In the genomic region with DNA sequence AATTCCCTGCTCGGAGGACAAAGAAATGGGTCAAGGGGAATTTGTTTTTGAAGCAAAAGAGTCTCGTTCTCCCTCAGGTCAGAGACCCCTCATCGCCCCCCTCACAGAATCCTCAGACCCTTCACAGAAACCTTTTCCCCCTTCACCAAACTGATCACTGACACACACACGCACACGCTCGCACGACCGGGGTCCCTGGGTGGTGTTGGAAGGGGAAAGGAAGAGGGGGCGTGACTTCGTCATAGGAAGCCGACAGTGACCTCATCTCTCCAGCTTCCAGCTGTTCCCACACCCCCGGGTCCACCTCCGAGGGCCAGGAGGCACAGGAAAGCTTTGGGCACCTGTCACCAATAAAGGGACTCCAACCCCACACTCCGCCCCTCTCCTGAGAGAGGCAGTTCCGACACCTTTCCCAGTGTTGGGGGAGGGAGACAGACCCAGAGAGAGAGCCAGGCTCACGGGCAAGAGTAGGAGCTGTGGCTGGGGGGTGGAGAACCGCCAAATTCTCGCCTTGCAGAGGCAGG, we compare ENCODE assay signal across 9 cellular contexts. TPM values are rescaled to one million over a fixed set of nuclear protein-coding genes. Genes with fewer than 3 reads are reported as not detected.
A peak's percentile ranks its signal among the peaks of the same experiment; 100 is the strongest.
DNase-seq lines count a peak whose midpoint lies in the region; ATAC-seq and TF ChIP-seq lines count a peak whose summit lies in the region.
"Had no signal": no experiment of that assay in that cellular context is flagged by ENCODE, and none has a peak within 500 bp of the region (broad histone marks: within the 10 kb centered on the region; RNA-seq: fewer than 3 reads in every experiment).

No MANE protein-coding gene starts in this region.

- POLR2A ChIA-PET in CD8-positive, alpha-beta memory T cell (lab: Charles Lee) = interaction anchor here (0.7 kb wide), 1 partner anchor 45 kb away, joined by 9 read pairs; no protein-coding TSS in a partner anchor

- H3K4me3 Mint-ChIP-seq in CD8-positive, alpha-beta memory T cell = peak overlapping the region; percentile 36 to 70 (median 66)
- peak overlapping the region; percentile 19 for H3K4me3 Mint-ChIP-seq in memory B cell
- H3K4me3 Mint-ChIP-seq: nephron had no signal

- no peaks in the 10 kb centered on the region for H3K9me3 ChIP-seq in CD8-positive, alpha-beta memory T cell (ENCODE audit: low read length)
- no peaks in the 10 kb centered on the region for H3K9me3 ChIP-seq in body of pancreas
- no peaks in the 10 kb centered on the region for H3K9me3 ChIP-seq in gastroesophageal sphincter

- intact Hi-C loops in body of pancreas (cut with DNase I) = no loop called here

- H3K4me1 ChIP-seq in CD8-positive, alpha-beta memory T cell (ENCODE audit: insufficient read depth, low read length) = peaks cover 26% of the 10 kb centered on the region
- H3K4me1 ChIP-seq in body of pancreas (peaks cover 22% of the 10 kb centered on the region), gastroesophageal sphincter (peaks cover 0 to 25% (median 12%) of the 10 kb centered on the region in 3 donors)

- no peak for TF ChIP-seq EP300 in gastroesophageal sphincter (IDR thresholded peaks at IDR 0.05)

- H3K36me3 ChIP-seq in CD8-positive, alpha-beta memory T cell (ENCODE audit: insufficient read depth, low read length) = no peaks in the 10 kb centered on the region
- H3K36me3 ChIP-seq in body of pancreas (replicated peaks in 1 of 2; ENCODE audit: insufficient read depth in 1 of 2, low read depth in 2 of 2) (no peaks in the 10 kb centered on the region), gastroesophageal sphincter (no peaks in the 10 kb centered on the region)

- no peaks in the 10 kb centered on the region for H3K9me3 Mint-ChIP-seq in CD8-positive, alpha-beta memory T cell
- no peaks in the 10 kb centered on the region for H3K9me3 Mint-ChIP-seq in memory B cell
- H3K9me3 Mint-ChIP-seq: nephron had no signal

- peaks cover 14 to 19% of the 10 kb centered on the region in 2 donors for H3K27me3 Mint-ChIP-seq in CD8-positive, alpha-beta memory T cell
- no peaks in the 10 kb centered on the region for H3K27me3 Mint-ChIP-seq in memory B cell

- 6 to 7% methylated on average over 14 to 18 of the region's 18 CpGs for WGBS in body of pancreas, 2 donors
- 0 to 17% methylated on average over 4 to 6 of the region's 18 CpGs for WGBS in gastroesophageal sphincter (ENCODE audit: low coverage in 1 of 2), 2 donors

- ATAC-seq in body of pancreas = peak; percentile 8
- ATAC-seq in memory B cell (ENCODE audit: low read depth) = no peak
- ATAC-seq in gastroesophageal sphincter = no peak
- no peak for ATAC-seq in HG02981 (IDR thresholded peaks at IDR 0.05; ENCODE audit: unreplicated experiment)

- TF ChIP-seq CTCF in NB4 (IDR thresholded peaks at IDR 0.05; ENCODE audit: low read depth, low read length) (no peak), body of pancreas (IDR thresholded peaks at IDR 0.05) (no peak), gastroesophageal sphincter (IDR thresholded peaks at IDR 0.05) (no peak)

- peak overlapping the region; percentile 10 for H3K4me3 ChIP-seq in CD8-positive, alpha-beta memory T cell (ENCODE audit: low read length)
- H3K4me3 ChIP-seq in NB4 (ENCODE audit: low read depth, low read length) = peak overlapping the region; percentile 47
- no peak overlapping the region for H3K4me3 ChIP-seq in body of pancreas
- peak overlapping the region in 1 of 2 donors; percentile 41 for H3K4me3 ChIP-seq in gastroesophageal sphincter

- TF ChIP-seq POLR2A in NB4 (IDR thresholded peaks at IDR 0.05; ENCODE audit: extremely low read depth, insufficient read length) = no peak
- no peak for TF ChIP-seq POLR2A in body of pancreas (IDR thresholded peaks at IDR 0.05)
- no peak for TF ChIP-seq POLR2A in gastroesophageal sphincter (IDR thresholded peaks at IDR 0.05)

- H3K36me3 Mint-ChIP-seq in CD8-positive, alpha-beta memory T cell = no peaks in the 10 kb centered on the region
- no peaks in the 10 kb centered on the region for H3K36me3 Mint-ChIP-seq in memory B cell

- CTCF ChIA-PET in CD8-positive, alpha-beta memory T cell (lab: Charles Lee) = interaction anchor here (0.6 to 2.1 kb wide), 17 partner anchors 10 to 173 kb away, joined by 3 to 11 read pairs (median 4); partner anchors contain the start of gene SLC2A4

- H3K27ac Mint-ChIP-seq in CD8-positive, alpha-beta memory T cell = peak overlapping the region in 3 of 8 donors; percentile 12 to 94 (median 31)
- H3K27ac Mint-ChIP-seq in memory B cell = no peak overlapping the region

- DNase-seq in CD8-positive, alpha-beta memory T cell = no peak
- DNase-seq in NB4 (ENCODE audit: low read depth) (peak; percentile 17), body of pancreas (peak in 2 of 4 donors; percentile 13 to 27), memory B cell (ENCODE audit: low spot score in 2 of 2) (no peak), globus pallidus (ENCODE audit: low spot score) (no peak), NCI-H446 (lab: John Stamatoyannopoulos, UW) (no peak)

- H3K4me1 Mint-ChIP-seq in CD8-positive, alpha-beta memory T cell = peaks cover 10 to 13% (median 10%) of the 10 kb centered on the region in 3 donors
- no peaks in the 10 kb centered on the region for H3K4me1 Mint-ChIP-seq in memory B cell
- H3K4me1 Mint-ChIP-seq: nephron had no signal

- no peak overlapping the region for H3K27ac ChIP-seq in CD8-positive, alpha-beta memory T cell (ENCODE audit: low read depth, low read length)
- no peak overlapping the region for H3K27ac ChIP-seq in body of pancreas
- H3K27ac ChIP-seq in gastroesophageal sphincter = no peak overlapping the region

- peaks cover 18% of the 10 kb centered on the region for H3K27me3 ChIP-seq in CD8-positive, alpha-beta memory T cell (ENCODE audit: insufficient read depth, low read length, poor library complexity, severe bottlenecking)
- H3K27me3 ChIP-seq in body of pancreas = peaks cover 0 to 15% of the 10 kb centered on the region in 2 donors
- peaks cover 60% of the 10 kb centered on the region for H3K27me3 ChIP-seq in gastroesophageal sphincter

RNA-seq across cellular contexts. Expression of gene ASGR1, which starts 1.2 kb away (rescaled TPM):
- under 1 TPM; 0.46 to 0.55 TPM for total RNA-seq in CD8-positive, alpha-beta memory T cell
- polyA plus RNA-seq in CD8-positive, alpha-beta memory T cell = not detected
- total RNA-seq in body of pancreas = 1 to 10 TPM in 1 of 2 donors, not detected in 1; 4.6 TPM
- 1 to 10 TPM in 1 of 4 donors, under 1 TPM in 1, not detected in 2; 0.54 to 1.2 TPM for total RNA-seq in gastroesophageal sphincter

RNA-seq across cellular contexts. Expression of gene DLG4, which starts 41.6 kb away (rescaled TPM):
- total RNA-seq in CD8-positive, alpha-beta memory T cell = 1 to 10 TPM; 3.5 to 4.4 TPM
- 0.45 TPM for polyA plus RNA-seq in CD8-positive, alpha-beta memory T cell
- total RNA-seq in body of pancreas (1 to 10 TPM; 3.6 to 9.3 TPM), gastroesophageal sphincter (10 to 100 TPM; 14.1 to 21.7 (median 16.5) TPM)

RNA-seq across cellular contexts. Expression of gene ACADVL, which starts 41.7 kb away (rescaled TPM):
- 100 to 1,000 TPM; 281 to 288 TPM for total RNA-seq in CD8-positive, alpha-beta memory T cell
- 109 TPM for polyA plus RNA-seq in CD8-positive, alpha-beta memory T cell
- total RNA-seq in body of pancreas (1,000 to 10,000 TPM in 1 of 2 donors, 100 to 1,000 TPM in 1; 887 to 1,901 TPM), gastroesophageal sphincter (100 to 1,000 TPM; 331 to 508 (median 475) TPM)

RNA-seq across cellular contexts. Expression of gene DVL2, which starts 56.3 kb away (rescaled TPM):
- total RNA-seq in CD8-positive, alpha-beta memory T cell = 10 to 100 TPM; 61.8 to 65.5 TPM
- polyA plus RNA-seq in CD8-positive, alpha-beta memory T cell = 24.0 TPM
- total RNA-seq in body of pancreas (10 to 100 TPM; 19.5 to 41.5 TPM), gastroesophageal sphincter (10 to 100 TPM; 33.0 to 53.9 (median 45.0) TPM)

Comparison
In these comparisons a context has a peak if more than half of its experiments do, and no peak if none do; other contexts are left out.
1. H3K4me3 ChIP-seq: peak in CD8-positive, alpha-beta memory T cell (single experiment) and NB4 (single experiment); none in body of pancreas (0 of 2).